Comparison of ENCODE assay signal across 15 cellular contexts in genomic region chr13:99556867-99557443, GRCh38.
"Had no signal": no experiment of that assay in that cellular context is flagged by ENCODE, and none has a peak within 500 bp of the region (broad histone marks: within the 10 kb centered on the region; RNA-seq: fewer than 3 reads in every experiment).

No MANE protein-coding gene starts in this region.

- H3K4me1 Mint-ChIP-seq: activated naive CD8-positive, alpha-beta T cell treated with anti-CD3 and anti-CD28 coated beads, Interleukin-2, amount 10 ng/mL, durations not matched to agents 7 days and 5 days; nephron had no signal

- H3K9me3 Mint-ChIP-seq: activated naive CD8-positive, alpha-beta T cell treated with anti-CD3 and anti-CD28 coated beads, Interleukin-2, amount 10 ng/mL, durations not matched to agents 7 days and 5 days; nephron had no signal

- H3K27me3 Mint-ChIP-seq: activated naive CD8-positive, alpha-beta T cell treated with anti-CD3 and anti-CD28 coated beads, Interleukin-2, amount 10 ng/mL, durations not matched to agents 7 days and 5 days had no signal

- H3K27ac Mint-ChIP-seq: activated naive CD8-positive, alpha-beta T cell treated with anti-CD3 and anti-CD28 coated beads, Interleukin-2, amount 10 ng/mL, durations not matched to agents 7 days and 5 days; nephron had no signal

- H3K4me3 Mint-ChIP-seq: activated naive CD8-positive, alpha-beta T cell treated with anti-CD3 and anti-CD28 coated beads, Interleukin-2, amount 10 ng/mL, durations not matched to agents 7 days and 5 days; nephron had no signal

- DNase-seq: activated CD8-positive, alpha-beta memory T cell treated with anti-CD3 and anti-CD28 coated beads, Interleukin-2, amount 50 U/mL, for 48 hours; activated naive CD8-positive, alpha-beta T cell treated with anti-CD3 and anti-CD28 coated beads, Interleukin-2, amount 10 ng/mL, durations not matched to agents 7 days and 5 days; anterior cingulate cortex; cortex of kidney; effector CD4-positive, alpha-beta T cell; foreskin fibroblast; hippocampal formation; kidney; left ventricle myocardium inferior; occipital lobe; stomach; SW 1271; testis; upper lobe of left lung had no signal
